9 cellular contexts compared by ENCODE assay signal in genomic region chr10:61001731-61002122, GRCh38. TPM values are rescaled to one million over a fixed set of nuclear protein-coding genes. Genes with fewer than 3 reads are reported as not detected.
DNase-seq lines count a peak whose midpoint lies in the region; ATAC-seq and TF ChIP-seq lines count a peak whose summit lies in the region.
"Had no signal": no experiment of that assay in that cellular context is flagged by ENCODE, and none has a peak within 500 bp of the region (broad histone marks: within the 10 kb centered on the region; RNA-seq: fewer than 3 reads in every experiment).

No MANE protein-coding gene starts in this region.

- H3K27me3 Mint-ChIP-seq in Caco-2 (ENCODE audit: insufficient read depth, unreplicated experiment) = peaks cover 4% of the 10 kb centered on the region
- peaks cover 40% of the 10 kb centered on the region for H3K27me3 Mint-ChIP-seq in progenitor cell of endocrine pancreas

- H3K27ac ChIP-seq in SJCRH30 = peak overlapping the region; percentile 59; the same call in 1 of the 2 replicates

- H3K27ac Mint-ChIP-seq in Caco-2 (ENCODE audit: unreplicated experiment) (no peak overlapping the region), progenitor cell of endocrine pancreas (no peak overlapping the region)

- no peaks in the 10 kb centered on the region for H3K9me3 ChIP-seq in Caco-2
- no peaks in the 10 kb centered on the region for H3K9me3 ChIP-seq in SJCRH30 (replicated peaks)

- BruUV-seq in Caco-2 (replicated peaks; lab: Mats Ljungman, UMichigan) = no TSS peak

- CTCF ChIA-PET in Caco-2 (lab: Charles Lee) = no interaction called here

- H3K4me3 ChIP-seq in Caco-2 (ENCODE audit: low read depth, low read length) = peak overlapping the region; percentile 42
- peak overlapping the region; percentile 75 for H3K4me3 ChIP-seq in SJCRH30
- peak overlapping the region; percentile 53 for H3K4me3 ChIP-seq in fibroblast of pulmonary artery (replicated peaks; ENCODE audit: low read depth, low read length)

- peak in 1 of 2 experiments; percentile 33 for DNase-seq in Caco-2
- peak in 1 of 2 experiments; percentile 24 for DNase-seq in SJCRH30
- no peak for DNase-seq in fibroblast of pulmonary artery (ENCODE audit: low read depth)
- no peak for DNase-seq in progenitor cell of endocrine pancreas (ENCODE audit: low spot score, unreplicated experiment)
- no peak for DNase-seq in islet precursor cell
- DNase-seq in NCI-H226 = no peak
- no peak for DNase-seq in NCI-H2227 (lab: John Stamatoyannopoulos, UW; ENCODE audit: unreplicated experiment)
- DNase-seq: T-helper 9 cell had no signal

- H3K36me3 ChIP-seq in Caco-2 (ENCODE audit: control insufficient read depth, insufficient read depth, low read length) (no peaks in the 10 kb centered on the region), SJCRH30 (no peaks in the 10 kb centered on the region)

- intact Hi-C loops in Caco-2 (cut with micrococcal nuclease; ENCODE audit: unreplicated experiment) = loop anchor here (1.0 to 2.0 kb wide), 3 partner anchors 9 to 66 kb away; partner anchors contain the start of gene RHOBTB1

- peaks cover 5% of the 10 kb centered on the region for H3K4me1 Mint-ChIP-seq in Caco-2 (ENCODE audit: low read depth, unreplicated experiment)
- H3K4me1 Mint-ChIP-seq in progenitor cell of endocrine pancreas (ENCODE audit: low read depth) = peaks cover 2% of the 10 kb centered on the region

- H3K27me3 ChIP-seq in Caco-2 (replicated peaks; ENCODE audit: control insufficient read depth, insufficient read depth, low read length) = no peaks in the 10 kb centered on the region
- H3K27me3 ChIP-seq in SJCRH30 = no peaks in the 10 kb centered on the region

- ATAC-seq in HG03175 (IDR thresholded peaks at IDR 0.05; ENCODE audit: unreplicated experiment) = no peak

- POLR2A ChIA-PET in Caco-2 (lab: Charles Lee) = interaction anchor here (0.7 kb wide), 1 partner anchor 15 kb away, joined by 3 read pairs; no protein-coding TSS in a partner anchor

- H3K4me3 Mint-ChIP-seq in Caco-2 (ENCODE audit: unreplicated experiment) (peak overlapping the region; percentile 83), progenitor cell of endocrine pancreas (ENCODE audit: low read depth) (peak overlapping the region; percentile 72)

- TF ChIP-seq CTCF in Caco-2 (IDR thresholded peaks at IDR 0.05; ENCODE audit: insufficient read depth in 1 of 2, low read depth in 1 of 2, low read length in 1 of 2, severe bottlenecking in 1 of 2, unreplicated experiment in 1 of 2) (no peak), fibroblast of pulmonary artery (IDR thresholded peaks at IDR 0.05; ENCODE audit: low read length, missing control alignments) (no peak), progenitor cell of endocrine pancreas (IDR thresholded peaks at IDR 0.05; ENCODE audit: unreplicated experiment) (no peak)

- no peaks in the 10 kb centered on the region for H3K36me3 Mint-ChIP-seq in Caco-2 (ENCODE audit: insufficient read depth, unreplicated experiment)
- H3K36me3 Mint-ChIP-seq in progenitor cell of endocrine pancreas (ENCODE audit: insufficient read depth) = no peaks in the 10 kb centered on the region

- H3K9me3 Mint-ChIP-seq in Caco-2 (ENCODE audit: unreplicated experiment) (no peaks in the 10 kb centered on the region), progenitor cell of endocrine pancreas (ENCODE audit: low read depth) (no peaks in the 10 kb centered on the region)

- H3K4me1 ChIP-seq in Caco-2 (peaks cover 13% of the 10 kb centered on the region), SJCRH30 (0 out of 2 replicates have a peak, but pooled peaks cover 3% of the 10 kb centered on the region)

RNA-seq across cellular contexts. Expression of gene RHOBTB1, which starts 57.7 kb away (rescaled TPM):
- 18.3 and 19.9 TPM in 2 replicates for total RNA-seq in Caco-2 (2022)
- total RNA-seq in SJCRH30 (2014; rRNA removed; shearing (Covaris generic)) = 23.0 and 23.6 TPM in 2 replicates
- 21.7 and 23.8 TPM in 2 replicates for total RNA-seq in progenitor cell of endocrine pancreas
